In genomic region chr17:77286391-77286640, GRCh38 we compare ENCODE assay signal across 13 cellular contexts.
A peak's percentile ranks its signal among the peaks of the same experiment; 100 is the strongest.
DNase-seq lines count a peak whose midpoint lies in the region; ATAC-seq, FAIRE-seq and TF ChIP-seq lines count a peak whose summit lies in the region.
"Had no signal": no experiment of that assay in that cellular context is flagged by ENCODE, and none has a peak within 500 bp of the region (broad histone marks: within the 10 kb centered on the region; RNA-seq: fewer than 3 reads in every experiment).

No MANE protein-coding gene starts in this region.

- POLR2A ChIA-PET in HCT116 (lab: Charles Lee) = interaction anchor here (0.8 to 2.2 kb wide), 5 partner anchors 13 to 39 kb away, joined by 3 to 8 read pairs (median 6); no protein-coding TSS in a partner anchor

- H3K4me3 ChIP-seq in HCT116 (replicated peaks in 1 of 2; ENCODE audit: low read depth in 1 of 2, low read length in 2 of 2) (peak overlapping the region; percentile 39 to 52), astrocyte (ENCODE audit: insufficient read depth, low read depth, low read length) (no peak overlapping the region), liver (ENCODE audit: low read depth in 1 of 3, low read length in 3 of 3) (peak overlapping the region; percentile 44 to 75 (median 75)), spleen (peak overlapping the region in 1 of 8 donors; percentile 12)

- ATAC-seq in HCT116 (peak; percentile 8; the same call in 1 of the 2 replicates), GM21381 (IDR thresholded peaks at IDR 0.05; ENCODE audit: unreplicated experiment) (no peak), GM19455 (IDR thresholded peaks at IDR 0.05; ENCODE audit: unreplicated experiment) (no peak), GM18909 (IDR thresholded peaks at IDR 0.05; ENCODE audit: poor library complexity, unreplicated experiment) (no peak)
- ATAC-seq: activated CD8-positive, alpha-beta T cell treated with anti-CD3 and anti-CD28 coated beads for 36 hours had no signal

- TF ChIP-seq RAD21 in HCT116 (IDR thresholded peaks at IDR 0.05; ENCODE audit: low read depth) (no peak), liver (IDR thresholded peaks at IDR 0.05) (no peak)

- H3K27ac ChIP-seq in HCT116 (ENCODE audit: low read depth, low read length) = peak overlapping the region; percentile 98
- H3K27ac ChIP-seq in astrocyte (ENCODE audit: low read depth, low read length) = peak overlapping the region; percentile 88
- H3K27ac ChIP-seq in liver (ENCODE audit: low read depth in 1 of 2, low read length in 2 of 2) = peak overlapping the region; percentile 94 to 100
- H3K27ac ChIP-seq in spleen = peak overlapping the region in 6 of 8 donors; percentile 24 to 82 (median 68)

- TF ChIP-seq POLR2A in HCT116 (IDR thresholded peaks at IDR 0.05; ENCODE audit: borderline replicate concordance, extremely low read depth, insufficient read depth, insufficient read length) (no peak), spleen (IDR thresholded peaks at IDR 0.05) (no peak)

- H3K9me2 ChIP-seq in HCT116 (ENCODE audit: insufficient read depth) = no peaks in the 10 kb centered on the region

- H4K20me1 ChIP-seq in HCT116 (ENCODE audit: insufficient read depth) = peaks cover 4% of the 10 kb centered on the region; the same call in 1 of the 2 replicates
- no peaks in the 10 kb centered on the region for H4K20me1 ChIP-seq in astrocyte (ENCODE audit: insufficient read depth, low read length)

- H3K4me2 ChIP-seq in HCT116 (ENCODE audit: low read length) = peak overlapping the region; percentile 84
- peak overlapping the region; percentile 80 for H3K4me2 ChIP-seq in astrocyte (ENCODE audit: low read length)

- H3K79me2 ChIP-seq in HCT116 (ENCODE audit: insufficient read depth, low read length) (peaks cover 95% of the 10 kb centered on the region), astrocyte (ENCODE audit: insufficient read depth, low read length) (peaks cover 14% of the 10 kb centered on the region)

- H2AFZ ChIP-seq in HCT116 (ENCODE audit: low read depth, low read length, poor library complexity, severe bottlenecking) = no peak overlapping the region
- no peak overlapping the region for H2AFZ ChIP-seq in astrocyte (ENCODE audit: low read depth, low read length)

- no peaks in the 10 kb centered on the region for H3K27me3 ChIP-seq in HCT116 (ENCODE audit: insufficient read depth, low read length)
- H3K27me3 ChIP-seq in astrocyte (ENCODE audit: insufficient read depth, low read length) = no peaks in the 10 kb centered on the region
- no peaks in the 10 kb centered on the region for H3K27me3 ChIP-seq in liver (ENCODE audit: control insufficient read depth in 4 of 4, insufficient read depth in 4 of 4, low read length in 3 of 4)
- H3K27me3 ChIP-seq in spleen (replicated peaks in 1 of 7) = peaks cover 0 to 20% (median 3%) of the 10 kb centered on the region in 7 donors

- no peak for FAIRE-seq in astrocyte (lab: Jason Lieb, UNC)

- TF ChIP-seq CTCF in HCT116 (IDR thresholded peaks at IDR 0.05 in 2 of 3, conservative IDR thresholded peaks at IDR 0.05 in 1 of 3; ENCODE audit: borderline replicate concordance in 1 of 3, insufficient read depth in 1 of 3, low read depth in 2 of 3, low read length in 2 of 3) (no peak), astrocyte (IDR thresholded peaks at IDR 0.05; ENCODE audit: insufficient read depth, low read depth, low read length) (no peak), liver (IDR thresholded peaks at IDR 0.05; ENCODE audit: low read depth, low read length, missing input control) (no peak), spleen (IDR thresholded peaks at IDR 0.05 in 8 of 11, conservative IDR thresholded peaks at IDR 0.05 in 3 of 11) (no peak)

- CTCF ChIA-PET in HCT116 (lab: Charles Lee) = interaction anchor here (0.5 to 1.5 kb wide), 2 partner anchors 9 to 39 kb away, joined by 3 read pairs; no protein-coding TSS in a partner anchor

- H3K4me1 ChIP-seq in HCT116 (ENCODE audit: control insufficient read depth in 1 of 2, insufficient read depth in 2 of 2, low read length in 2 of 2) (peaks cover 72 to 88% of the 10 kb centered on the region in 2 experiments), astrocyte (ENCODE audit: insufficient read depth, low read length) (peaks cover 64% of the 10 kb centered on the region), liver (ENCODE audit: control insufficient read depth in 4 of 4, insufficient read depth in 4 of 4, low read length in 3 of 4) (peaks cover 10 to 60% (median 18%) of the 10 kb centered on the region in 4 donors), spleen (peaks cover 7 to 72% (median 44%) of the 10 kb centered on the region in 6 donors)

- peaks cover 7% of the 10 kb centered on the region for H3K27me3 Mint-ChIP-seq in astrocyte (ENCODE audit: low read depth, unreplicated experiment)

- H3K4me1 Mint-ChIP-seq in astrocyte (ENCODE audit: low read depth, unreplicated experiment) = peaks cover 28% of the 10 kb centered on the region

- RAD21 ChIA-PET in HCT116 (lab: Charles Lee; ENCODE audit: low non-redundant PET in 1 of 2, low total read pairs in 2 of 2, uncharacterized antibody in 2 of 2, unreplicated experiment in 2 of 2) = interaction anchor here in 1 of 2 experiments (0.6 to 1.9 kb wide), 2 partner anchors 36 to 39 kb away, joined by 3 to 7 read pairs; no protein-coding TSS in a partner anchor

- BruUV-seq in HCT116 (replicated peaks; lab: Mats Ljungman, UMichigan) = no TSS peak

- no peaks in the 10 kb centered on the region for H3K9me3 ChIP-seq in HCT116 (ENCODE audit: control insufficient read depth in 1 of 2, insufficient read depth in 1 of 2, low read depth in 1 of 2, low read length in 2 of 2)
- no peaks in the 10 kb centered on the region for H3K9me3 ChIP-seq in astrocyte (ENCODE audit: insufficient read depth, low read depth, low read length)
- no peaks in the 10 kb centered on the region for H3K9me3 ChIP-seq in liver (ENCODE audit: control insufficient read depth in 4 of 4, low read length in 3 of 4)
- no peaks in the 10 kb centered on the region for H3K9me3 ChIP-seq in spleen

- no peak overlapping the region for H3K4me3 Mint-ChIP-seq in astrocyte (ENCODE audit: unreplicated experiment)
- H3K4me3 Mint-ChIP-seq: activated CD8-positive, alpha-beta T cell treated with anti-CD3 and anti-CD28 coated beads for 36 hours; CD4-positive, CD25-positive, alpha-beta regulatory T cell; natural killer cell treated with Interleukin-12 subunit alpha and Interleukin-12 subunit beta and Interleukin-15 and Interleukin-18, amount 100 ng/mL, for 72 hours had no signal

- H3K36me3 ChIP-seq in HCT116 (ENCODE audit: control insufficient read depth in 1 of 2, insufficient read depth in 2 of 2, low read length in 2 of 2) (0 out of 4 replicates have a peak, but pooled peaks cover 0 to 6% of the 10 kb centered on the region in 2 experiments), astrocyte (ENCODE audit: insufficient read depth, low read length) (no peaks in the 10 kb centered on the region), liver (ENCODE audit: control insufficient read depth in 4 of 4, insufficient read depth in 3 of 4, low read depth in 1 of 4, low read length in 3 of 4) (no peaks in the 10 kb centered on the region), spleen (no peaks in the 10 kb centered on the region)

- DNase-seq in HCT116 (ENCODE audit: low read depth, low spot score) = no peak
- DNase-seq in astrocyte (ENCODE audit: low read depth) = no peak
- no peak for DNase-seq in spleen
- no peak for DNase-seq in activated gamma-delta T cell treated with Interleukin-2 at 50 U/mL for 16 hours
- DNase-seq: activated CD8-positive, alpha-beta T cell treated with anti-CD3 and anti-CD28 coated beads for 36 hours; CD4-positive, CD25-positive, alpha-beta regulatory T cell; cerebellar nuclear complex; NCI-H2171 treated with DMSO at 0.1 percent for 48 hours had no signal

- peak overlapping the region; percentile 73 for H3K9ac ChIP-seq in HCT116 (ENCODE audit: low read length)
- peak overlapping the region; percentile 81 for H3K9ac ChIP-seq in astrocyte (ENCODE audit: low read length)
- H3K9ac ChIP-seq in liver (ENCODE audit: low read depth in 1 of 2, low read length in 2 of 2) = peak overlapping the region; percentile 98 to 100

- no peak overlapping the region for H3K27ac Mint-ChIP-seq in astrocyte (ENCODE audit: unreplicated experiment)
- H3K27ac Mint-ChIP-seq: activated CD8-positive, alpha-beta T cell treated with anti-CD3 and anti-CD28 coated beads for 36 hours; CD4-positive, CD25-positive, alpha-beta regulatory T cell; natural killer cell treated with Interleukin-12 subunit alpha and Interleukin-12 subunit beta and Interleukin-15 and Interleukin-18, amount 100 ng/mL, for 72 hours had no signal

- H3K9me3 Mint-ChIP-seq in astrocyte (ENCODE audit: unreplicated experiment) = no peaks in the 10 kb centered on the region
- H3K9me3 Mint-ChIP-seq: activated CD8-positive, alpha-beta T cell treated with anti-CD3 and anti-CD28 coated beads for 36 hours; natural killer cell treated with Interleukin-12 subunit alpha and Interleukin-12 subunit beta and Interleukin-15 and Interleukin-18, amount 100 ng/mL, for 72 hours had no signal

- H3K36me3 Mint-ChIP-seq in astrocyte (ENCODE audit: low read depth, unreplicated experiment) = no peaks in the 10 kb centered on the region
- H3K36me3 Mint-ChIP-seq: CD4-positive, CD25-positive, alpha-beta regulatory T cell; natural killer cell treated with Interleukin-12 subunit alpha and Interleukin-12 subunit beta and Interleukin-15 and Interleukin-18, amount 100 ng/mL, for 72 hours had no signal

- intact Hi-C loops in HCT116 (cut with micrococcal nuclease) (no loop called here), spleen (cut with DNase I; ENCODE audit: low total_unique reads) (no loop called here)

TF ChIP-seq in HCT116, 20 proteins besides CTCF, POLR2A, EP300 and RAD21 (continues in another document):
- TF ChIP-seq FOSL1 (IDR thresholded peaks at IDR 0.05; ENCODE audit: low read depth) (no peak), EZH2phosphoT487 (IDR thresholded peaks at IDR 0.05; ENCODE audit: borderline replicate concordance) (no peak), EZH2 (IDR thresholded peaks at IDR 0.05) (no peak), SIN3A (IDR thresholded peaks at IDR 0.05; ENCODE audit: low read depth) (no peak), ELF1 (IDR thresholded peaks at IDR 0.05; ENCODE audit: borderline replicate concordance, low read depth) (no peak), ZFX (IDR thresholded peaks at IDR 0.05) (no peak), CEBPB (IDR thresholded peaks at IDR 0.05; ENCODE audit: low read depth) (no peak), SP1 (IDR thresholded peaks at IDR 0.05; ENCODE audit: low read depth) (no peak)

TF ChIP-seq in liver, 16 proteins besides CTCF, POLR2A, EP300 and RAD21:
- TF ChIP-seq SP1 (IDR thresholded peaks at IDR 0.05) (no peak), NR2F2 (IDR thresholded peaks at IDR 0.05) (peak; percentile 2), TAF1 (conservative IDR thresholded peaks at IDR 0.05) (peak; percentile 56)
